ENCODE assay signal across 8 cellular contexts in the genomic region with DNA sequence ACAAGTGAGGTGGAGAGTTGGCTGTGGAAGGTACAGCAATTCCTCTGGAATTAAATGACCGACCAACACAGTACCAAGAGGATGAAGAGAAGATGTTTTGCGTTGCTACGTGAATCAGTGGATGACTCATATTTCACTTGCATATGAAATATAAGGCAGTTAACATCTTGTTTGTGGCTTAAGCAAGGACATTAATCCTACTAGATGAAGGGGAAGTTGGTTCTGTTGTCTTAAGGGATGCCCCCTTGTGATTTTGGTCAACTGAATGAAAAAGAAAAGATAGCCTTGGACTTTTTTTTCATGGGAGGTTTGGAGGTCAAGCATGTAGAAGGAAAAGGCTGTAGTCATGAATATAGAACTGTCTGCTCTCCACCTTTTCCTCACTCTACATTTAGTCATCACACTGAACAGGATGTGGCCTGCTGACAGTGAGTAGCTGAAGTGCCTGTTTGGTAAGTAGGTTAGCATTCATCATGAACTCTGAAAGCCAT. TPM values are rescaled to one million over a fixed set of nuclear protein-coding genes. Genes with fewer than 3 reads are reported as not detected.
DNase-seq lines count a peak whose midpoint lies in the region; ATAC-seq and TF ChIP-seq lines count a peak whose summit lies in the region.

No MANE protein-coding gene starts in this region.

- H3K27me3 ChIP-seq in Panc1 (ENCODE audit: control insufficient read depth, insufficient read depth, low read length) (no peaks in the 10 kb centered on the region), gastrocnemius medialis (no peaks in the 10 kb centered on the region)

- peak; percentile 71 for ATAC-seq in GM21529 (IDR thresholded peaks at IDR 0.05; ENCODE audit: unreplicated experiment)
- no peak for ATAC-seq in Panc1
- ATAC-seq in gastrocnemius medialis, result peak in 1 of 2 donors; percentile 84

- H3K27ac ChIP-seq in Panc1 (ENCODE audit: low read length) (no peak overlapping the region), gastrocnemius medialis (peak overlapping the region; percentile 5 to 53 (median 38))

- TF ChIP-seq CTCF in AG09319 (IDR thresholded peaks at IDR 0.05; ENCODE audit: low read depth, low read length) (no peak), Panc1 (IDR thresholded peaks at IDR 0.05) (no peak), choroid plexus epithelial cell (conservative IDR thresholded peaks at IDR 0.05; ENCODE audit: low read depth, low read length) (no peak), gastrocnemius medialis (IDR thresholded peaks at IDR 0.05 in 4 of 5, conservative IDR thresholded peaks at IDR 0.05 in 1 of 5) (no peak)

- H3K36me3 ChIP-seq in Panc1 (ENCODE audit: control insufficient read depth, insufficient read depth, low read length), result no peaks in the 10 kb centered on the region
- peaks cover 0 to 43% of the 10 kb centered on the region in 2 donors for H3K36me3 ChIP-seq in gastrocnemius medialis

- H3K4me1 ChIP-seq in Panc1 (ENCODE audit: control insufficient read depth, insufficient read depth, low read length) (no peaks in the 10 kb centered on the region), gastrocnemius medialis (peaks cover 0 to 8% of the 10 kb centered on the region in 2 donors)

- intact Hi-C loops in Panc1 (cut with micrococcal nuclease; ENCODE audit: unreplicated experiment) (no loop called here), gastrocnemius medialis (cut with DNase I; ENCODE audit: low total_unique reads) (no loop called here)

- in situ Hi-C loops in Panc1 (cut with HindIII; ENCODE audit: low pct_unique_long_range_greater_than_20kb, low sequenced_read_pairs), result no loop called here
- in situ Hi-C loops in gastrocnemius medialis (cut with MboI; ENCODE audit: low sequenced_read_pairs in 4 of 4), result no loop called here

- POLR2A ChIA-PET in Panc1 (lab: Charles Lee), result no interaction called here

- DNase-seq in AG09319 (ENCODE audit: extremely low read depth, low read depth) (peak; percentile 37), Panc1 (ENCODE audit: low read depth, low spot score) (peak; percentile 15), choroid plexus epithelial cell (ENCODE audit: low read depth) (peak; percentile 92), gastrocnemius medialis (no peak), retina (no peak), NAMALWA (ENCODE audit: low spot score) (no peak)
- no peak for DNase-seq in effector CD4-positive, alpha-beta T cell

- no peak for TF ChIP-seq POLR2A in gastrocnemius medialis (IDR thresholded peaks at IDR 0.05)

- H3K9me3 ChIP-seq in Panc1 (ENCODE audit: control insufficient read depth, insufficient read depth, low read depth, low read length) (no peaks in the 10 kb centered on the region), gastrocnemius medialis (no peaks in the 10 kb centered on the region)

- H3K4me3 ChIP-seq in Panc1 (ENCODE audit: low read depth in 2 of 2, low read length in 2 of 2) (no peak overlapping the region), choroid plexus epithelial cell (ENCODE audit: low read depth, low read length) (no peak overlapping the region), gastrocnemius medialis (no peak overlapping the region)

- BruUV-seq in Panc1 (replicated peaks; lab: Mats Ljungman, UMichigan), result no TSS peak

- CTCF ChIA-PET in Panc1 (lab: Charles Lee), result no interaction called here

RNA-seq across cellular contexts. Expression of gene VLDLR, which starts 33.9 kb away (rescaled TPM):
- total RNA-seq in Panc1 (2021; ENCODE audit: unreplicated experiment) (2.1 TPM), gastrocnemius medialis (10 to 100 TPM; 13.6 to 19.6 (median 16.9) TPM)
- polyA plus RNA-seq in Panc1 (2012; ENCODE audit: insufficient read length), result 2.8 TPM

Comparison
In these comparisons a context has a peak if more than half of its experiments do, and no peak if none do; other contexts are left out.
1. DNase-seq: peak in AG09319 (single experiment), Panc1 (single experiment) and choroid plexus epithelial cell (single experiment); none in gastrocnemius medialis (0 of 2), effector CD4-positive, alpha-beta T cell (single experiment), retina (single experiment) and NAMALWA (single experiment).